9 cellular contexts compared by ENCODE assay signal in the genomic region with DNA sequence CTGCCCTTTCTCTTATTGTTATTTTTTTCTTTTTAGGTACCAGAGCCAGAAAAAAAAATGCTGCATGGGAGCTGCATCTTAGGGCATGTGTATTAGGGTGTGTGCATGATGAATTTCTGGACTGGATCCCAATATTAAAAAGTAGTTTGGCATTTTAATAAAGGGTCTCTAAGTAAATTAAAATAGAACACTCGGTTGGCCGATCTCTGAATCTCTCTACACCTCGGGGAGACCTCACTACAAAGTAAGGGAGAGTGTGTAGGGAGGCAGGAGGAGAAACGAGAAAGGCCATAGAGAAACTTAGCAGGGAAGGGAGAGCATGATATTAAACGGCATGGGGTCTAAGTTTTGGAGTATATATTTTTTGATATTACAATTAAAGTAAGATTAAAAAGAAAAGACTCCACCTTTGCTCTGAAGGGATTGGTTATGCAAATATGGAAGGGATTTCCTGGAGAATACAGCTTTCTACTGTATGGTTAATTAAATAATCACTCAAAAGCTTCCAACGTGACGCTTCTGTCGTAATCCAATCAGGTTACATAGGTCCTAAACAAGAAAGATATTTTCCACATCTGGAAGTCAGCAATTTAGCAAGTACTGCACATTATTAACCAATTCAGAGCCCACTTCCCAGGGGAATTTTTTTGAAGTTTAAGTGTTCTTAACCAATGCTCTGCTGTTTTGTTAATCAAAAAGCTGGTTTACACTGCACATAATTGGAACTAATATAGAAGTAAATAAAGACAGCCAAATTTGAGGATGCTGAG. TPM values are rescaled to one million over a fixed set of nuclear protein-coding genes. Genes with fewer than 3 reads are reported as not detected.
A peak's percentile ranks its signal among the peaks of the same experiment; 100 is the strongest.
DNase-seq lines count a peak whose midpoint lies in the region; ATAC-seq and TF ChIP-seq lines count a peak whose summit lies in the region.
"Had no signal": no experiment of that assay in that cellular context is flagged by ENCODE, and none has a peak within 500 bp of the region (broad histone marks: within the 10 kb centered on the region; RNA-seq: fewer than 3 reads in every experiment).

No MANE protein-coding gene starts in this region.

- TF ChIP-seq POLR2A in gastroesophageal sphincter (IDR thresholded peaks at IDR 0.05) = no peak

- H3K4me3 ChIP-seq in GM23338 (peak overlapping the region; percentile 30; the same call in 1 of the 2 replicates), gastroesophageal sphincter (peak overlapping the region; percentile 7 to 66)

- no peak for TF ChIP-seq CTCF in GM23338 (conservative IDR thresholded peaks at IDR 0.05; ENCODE audit: low read depth in 2 of 2)
- TF ChIP-seq CTCF in gastroesophageal sphincter (IDR thresholded peaks at IDR 0.05) = no peak

- no peaks in the 10 kb centered on the region for H3K36me3 Mint-ChIP-seq in GM23338 (ENCODE audit: low read depth)

- intact Hi-C loops in sciatic nerve (cut with DNase I) = loop anchor here (10.0 kb wide), 1 partner anchor 1234 kb away; no protein-coding TSS in a partner anchor

- H3K36me3 ChIP-seq in GM23338 (ENCODE audit: insufficient read depth) = no peaks in the 10 kb centered on the region
- no peaks in the 10 kb centered on the region for H3K36me3 ChIP-seq in gastroesophageal sphincter

- WGBS in gastroesophageal sphincter (ENCODE audit: low coverage in 1 of 2), 2 donors = 26 to 41% methylated on average over 8 of the region's 8 CpGs

- TF ChIP-seq EP300 in gastroesophageal sphincter (IDR thresholded peaks at IDR 0.05) = no peak

- peaks cover 30% of the 10 kb centered on the region for H3K27me3 Mint-ChIP-seq in GM23338 (ENCODE audit: insufficient read depth, low read depth, poor library complexity)

- DNase-seq in GM23338 (ENCODE audit: low spot score) (no peak), sciatic nerve (ENCODE audit: low spot score) (no peak), SHP77 treated with DMSO at 0.1 percent for 48 hours (lab: John Stamatoyannopoulos, UW) (no peak), NCI-H1417 (lab: John Stamatoyannopoulos, UW) (no peak), HuH-7 (ENCODE audit: low spot score) (no peak)

- ATAC-seq in GM23338 (no peak), SK-N-SH treated with all-trans-retinoic acid at 6 μM for 48 hours (peak; percentile 3; the same call in 1 of the 3 replicates), gastroesophageal sphincter (no peak), sciatic nerve (peak; percentile 42), HG03571 (IDR thresholded peaks at IDR 0.05; ENCODE audit: unreplicated experiment) (no peak)
- ATAC-seq: Panc1 had no signal

- H3K4me3 Mint-ChIP-seq in GM23338 = peak overlapping the region; percentile 47; the same call in 2 of the 3 replicates

- no peak overlapping the region for H3K27ac Mint-ChIP-seq in GM23338

- H3K79me2 ChIP-seq in GM23338 (replicated peaks; ENCODE audit: insufficient read depth) = no peaks in the 10 kb centered on the region

- H3F3A ChIP-seq in GM23338 (replicated peaks; ENCODE audit: low read depth) = peaks cover 17% of the 10 kb centered on the region

- H3K4me1 ChIP-seq in GM23338 (ENCODE audit: insufficient read depth) (peaks cover 63% of the 10 kb centered on the region), gastroesophageal sphincter (peaks cover 0 to 43% (median 0%) of the 10 kb centered on the region in 3 donors)

- H3K27ac ChIP-seq in GM23338 (ENCODE audit: low read depth) = no peak overlapping the region
- H3K27ac ChIP-seq in gastroesophageal sphincter = peak overlapping the region; percentile 20 to 94 (median 86)

- peaks cover 16% of the 10 kb centered on the region for H4K20me1 ChIP-seq in GM23338 (replicated peaks; ENCODE audit: insufficient read depth)

- H3K4me1 Mint-ChIP-seq in GM23338 = peaks cover 40% of the 10 kb centered on the region

- H3K27me3 ChIP-seq in GM23338 (ENCODE audit: insufficient read depth) (peaks cover 84% of the 10 kb centered on the region), gastroesophageal sphincter (peaks cover 98% of the 10 kb centered on the region)

- H3K4me2 ChIP-seq in GM23338 = peak overlapping the region; percentile 64; the same call in 1 of the 2 replicates

- H3K9me2 ChIP-seq in GM23338 (ENCODE audit: insufficient read depth) = no peaks in the 10 kb centered on the region

- no peak overlapping the region for H2AFZ ChIP-seq in GM23338

- H3K9me3 Mint-ChIP-seq in GM23338 = no peaks in the 10 kb centered on the region; the same call in 1 of the 3 replicates

- H3K9me3 ChIP-seq in gastroesophageal sphincter = no peaks in the 10 kb centered on the region

TF ChIP-seq in GM23338, 12 proteins besides CTCF, POLR2A, EP300 and RAD21:
- TF ChIP-seq EZH2 (IDR thresholded peaks at IDR 0.05; ENCODE audit: low read depth, unreplicated experiment) = peak; percentile 16
- TF ChIP-seq, protein P1, sequence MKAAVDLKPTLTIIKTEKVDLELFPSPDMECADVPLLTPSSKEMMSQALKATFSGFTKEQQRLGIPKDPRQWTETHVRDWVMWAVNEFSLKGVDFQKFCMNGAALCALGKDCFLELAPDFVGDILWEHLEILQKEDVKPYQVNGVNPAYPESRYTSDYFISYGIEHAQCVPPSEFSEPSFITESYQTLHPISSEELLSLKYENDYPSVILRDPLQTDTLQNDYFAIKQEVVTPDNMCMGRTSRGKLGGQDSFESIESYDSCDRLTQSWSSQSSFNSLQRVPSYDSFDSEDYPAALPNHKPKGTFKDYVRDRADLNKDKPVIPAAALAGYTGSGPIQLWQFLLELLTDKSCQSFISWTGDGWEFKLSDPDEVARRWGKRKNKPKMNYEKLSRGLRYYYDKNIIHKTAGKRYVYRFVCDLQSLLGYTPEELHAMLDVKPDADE (IDR thresholded peaks at IDR 0.05) = no peak
- no peak for TF ChIP-seq CREB1 (CRISPR knock-in tag; IDR thresholded peaks at IDR 0.05; ENCODE audit: low read depth)
- TF ChIP-seq STAT1 (IDR thresholded peaks at IDR 0.05; ENCODE audit: unreplicated experiment) = no peak

TF ChIP-seq in SK-N-SH treated with all-trans-retinoic acid at 6 μM for 48 hours, 23 proteins besides CTCF, POLR2A, EP300 and RAD21:
- TF ChIP-seq ZNF70 (CRISPR knock-in tag; IDR thresholded peaks at IDR 0.05) (no peak), ZFP3 (CRISPR knock-in tag; IDR thresholded peaks at IDR 0.05) (no peak), TCF4 (CRISPR knock-in tag; IDR thresholded peaks at IDR 0.05; ENCODE audit: borderline replicate concordance) (peak; percentile 47; the same call in 1 of the 2 replicates), ISL1 (CRISPR knock-in tag; IDR thresholded peaks at IDR 0.05) (no peak), CSDC2 (CRISPR knock-in tag; IDR thresholded peaks at IDR 0.05) (no peak)
- TF ChIP-seq, protein P2, sequence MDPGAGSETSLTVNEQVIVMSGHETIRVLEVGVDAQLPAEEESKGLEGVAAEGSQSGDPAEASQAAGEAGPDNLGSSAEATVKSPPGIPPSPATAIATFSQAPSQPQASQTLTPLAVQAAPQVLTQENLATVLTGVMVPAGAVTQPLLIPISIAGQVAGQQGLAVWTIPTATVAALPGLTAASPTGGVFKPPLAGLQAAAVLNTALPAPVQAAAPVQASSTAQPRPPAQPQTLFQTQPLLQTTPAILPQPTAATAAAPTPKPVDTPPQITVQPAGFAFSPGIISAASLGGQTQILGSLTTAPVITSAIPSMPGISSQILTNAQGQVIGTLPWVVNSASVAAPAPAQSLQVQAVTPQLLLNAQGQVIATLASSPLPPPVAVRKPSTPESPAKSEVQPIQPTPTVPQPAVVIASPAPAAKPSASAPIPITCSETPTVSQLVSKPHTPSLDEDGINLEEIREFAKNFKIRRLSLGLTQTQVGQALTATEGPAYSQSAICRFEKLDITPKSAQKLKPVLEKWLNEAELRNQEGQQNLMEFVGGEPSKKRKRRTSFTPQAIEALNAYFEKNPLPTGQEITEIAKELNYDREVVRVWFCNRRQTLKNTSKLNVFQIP (CRISPR knock-in tag; IDR thresholded peaks at IDR 0.05; ENCODE audit: borderline replicate concordance, low read depth) = no peak

RNA-seq across cellular contexts. Expression of a gene that starts 1.0 kb away (rescaled TPM):
- total RNA-seq in GM23338 (2014; rRNA removed; shearing (Covaris generic)) = 0.08 TPM in 1 of 2 replicates, not detected in the other
- polyA plus RNA-seq in GM23338 (2016; fragmentation: Nextera tagmentation; extraction: Ambion mirVana) = 0.07 and 0.45 TPM in 2 replicates
- total RNA-seq in gastroesophageal sphincter (10 to 100 TPM; 42.3 to 95.7 (median 53.8) TPM), sciatic nerve (440 TPM)

Comparison
In these comparisons a context has a peak if more than half of its experiments do, and no peak if none do; other contexts are left out.
1. ATAC-seq: peak in SK-N-SH treated with all-trans-retinoic acid at 6 μM for 48 hours (single experiment) and sciatic nerve (single experiment); none in GM23338 (single experiment), gastroesophageal sphincter (single experiment) and HG03571 (single experiment).
2. RNA of a gene that starts 1.0 kb away (total RNA-seq): 440 TPM in sciatic nerve (single experiment) and 42.3 to 95.7 TPM in gastroesophageal sphincter; 0.08 TPM in GM23338; every median in the first group is over 10 times any median in the second.